In the genomic region with DNA sequence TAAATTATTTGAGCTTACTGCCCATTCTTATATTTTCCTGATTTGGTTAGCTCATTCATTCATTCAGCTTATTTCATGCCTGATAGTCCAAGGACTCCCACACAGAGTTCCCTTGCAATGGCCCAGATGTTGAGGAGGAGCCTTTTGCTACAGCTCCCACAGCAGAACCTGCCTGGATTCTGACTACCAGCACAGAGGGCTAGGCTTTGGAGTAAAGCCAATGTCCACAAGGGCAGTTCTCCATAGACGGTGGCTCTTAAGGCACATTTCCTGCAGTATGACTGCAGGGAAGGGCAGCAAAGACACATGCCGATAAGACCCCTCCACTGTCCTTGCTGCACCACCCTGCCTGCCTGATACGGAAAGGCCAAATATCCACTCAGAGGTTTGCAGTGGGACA, we compare ENCODE assay signal across 17 cellular contexts.
"Had no signal": no experiment of that assay in that cellular context is flagged by ENCODE, and none has a peak within 500 bp of the region (broad histone marks: within the 10 kb centered on the region; RNA-seq: fewer than 3 reads in every experiment).

No MANE protein-coding gene starts in this region.

- H3K27me3 ChIP-seq: esophagus squamous epithelium, right atrium auricular region, vagina had no signal

- DNase-seq: activated CD4-positive, alpha-beta T cell treated with anti-CD3 and anti-CD28 coated beads for 4 hours; activated CD8-positive, alpha-beta memory T cell treated with anti-CD3 and anti-CD28 coated beads, Interleukin-2, amount 50 U/mL, for 48 hours; activated CD8-positive, alpha-beta T cell treated with anti-CD3 and anti-CD28 coated beads, Interleukin-2, amount 10 ng/mL, durations not matched to agents 7 days and 5 days; activated naive CD8-positive, alpha-beta T cell treated with anti-CD3 and anti-CD28 coated beads, Interleukin-2, amount 10 ng/mL, durations not matched to agents 7 days and 5 days; aorta; esophagus squamous epithelium; foreskin fibroblast; glutamatergic neuron; immature natural killer cell; left cardiac atrium; mammary epithelial cell; small intestine; WERI-Rb-1 had no signal

- H3K27ac Mint-ChIP-seq: activated CD8-positive, alpha-beta T cell treated with anti-CD3 and anti-CD28 coated beads, Interleukin-2, amount 10 ng/mL, durations not matched to agents 7 days and 5 days; activated naive CD8-positive, alpha-beta T cell treated with anti-CD3 and anti-CD28 coated beads, Interleukin-2, amount 10 ng/mL, durations not matched to agents 7 days and 5 days; immature natural killer cell had no signal

- H3K4me1 Mint-ChIP-seq: activated naive CD8-positive, alpha-beta T cell treated with anti-CD3 and anti-CD28 coated beads, Interleukin-2, amount 10 ng/mL, durations not matched to agents 7 days and 5 days; immature natural killer cell had no signal

- H3K4me1 ChIP-seq: esophagus squamous epithelium, parathyroid adenoma, right atrium auricular region, vagina had no signal

- H3K79me2 ChIP-seq: parathyroid adenoma had no signal

- H3K4me3 Mint-ChIP-seq: activated CD8-positive, alpha-beta T cell treated with anti-CD3 and anti-CD28 coated beads, Interleukin-2, amount 10 ng/mL, durations not matched to agents 7 days and 5 days; activated naive CD8-positive, alpha-beta T cell treated with anti-CD3 and anti-CD28 coated beads, Interleukin-2, amount 10 ng/mL, durations not matched to agents 7 days and 5 days; immature natural killer cell; neural crest cell had no signal

- H3K27ac ChIP-seq: esophagus squamous epithelium, parathyroid adenoma, right atrium auricular region, vagina, WERI-Rb-1 had no signal

- H3K36me3 Mint-ChIP-seq: activated naive CD8-positive, alpha-beta T cell treated with anti-CD3 and anti-CD28 coated beads, Interleukin-2, amount 10 ng/mL, durations not matched to agents 7 days and 5 days; immature natural killer cell had no signal

- ATAC-seq: activated CD8-positive, alpha-beta T cell treated with anti-CD3 and anti-CD28 coated beads, Interleukin-2, amount 10 ng/mL, durations not matched to agents 7 days and 5 days; left cardiac atrium had no signal

- H2AFZ ChIP-seq: parathyroid adenoma had no signal

- H3K4me3 ChIP-seq: esophagus squamous epithelium, right atrium auricular region, vagina had no signal

- H3K36me3 ChIP-seq: esophagus squamous epithelium, right atrium auricular region, vagina, WERI-Rb-1 had no signal
